3 cellular contexts compared by ENCODE assay signal in genomic region chr16:30046588-30046987, GRCh38.
TF ChIP-seq lines count a peak whose summit lies in the region.

No MANE protein-coding gene starts in this region.

TF ChIP-seq in A549, 52 proteins besides CTCF, POLR2A, EP300 and RAD21:
- TF ChIP-seq BHLHE40 (IDR thresholded peaks at IDR 0.05; ENCODE audit: low read depth, low read length): no peak
- TF ChIP-seq ZFP36 (IDR thresholded peaks at IDR 0.05; ENCODE audit: borderline replicate concordance, partially characterized antibody): peak; percentile 4
- TF ChIP-seq ELK1 (IDR thresholded peaks at IDR 0.05; ENCODE audit: low read depth, low read length): no peak
- peak; percentile 28; the same call in 1 of the 2 replicates for TF ChIP-seq KDM1A (IDR thresholded peaks at IDR 0.05; ENCODE audit: low read depth)

TF ChIP-seq in HCT116, 20 proteins besides CTCF, POLR2A, EP300 and RAD21:
- TF ChIP-seq EZH2 (IDR thresholded peaks at IDR 0.05) (no peak), FOSL1 (IDR thresholded peaks at IDR 0.05; ENCODE audit: low read depth) (no peak), YY1 (IDR thresholded peaks at IDR 0.05; ENCODE audit: extremely low read depth, insufficient replicate concordance, low read depth, low read length) (no peak)

TF ChIP-seq in K562, 482 proteins besides CTCF, POLR2A, EP300 and RAD21:
- 0 out of 2 replicates have a peak, but pooled peaks have one; percentile 23 for TF ChIP-seq BCOR (IDR thresholded peaks at IDR 0.05)
- no peak for TF ChIP-seq ZSCAN32 (CRISPR knock-in tag; IDR thresholded peaks at IDR 0.05)
- TF ChIP-seq GTF2F1 (IDR thresholded peaks at IDR 0.05; ENCODE audit: low read depth, low read length): no peak
- peak; percentile 12 for TF ChIP-seq RBM25 (IDR thresholded peaks at IDR 0.05; ENCODE audit: low read depth, low read length, severe bottlenecking)
- no peak for TF ChIP-seq DLX4 (CRISPR knock-in tag; IDR thresholded peaks at IDR 0.05)
- TF ChIP-seq ZFP36 (IDR thresholded peaks at IDR 0.05; ENCODE audit: low read depth, low read length, partially characterized antibody): peak; percentile 73
